In genomic region chr10:86849495-86849894, GRCh38 we compare ENCODE assay signal across 14 cellular contexts.
DNase-seq lines count a peak whose midpoint lies in the region; ATAC-seq, FAIRE-seq and TF ChIP-seq lines count a peak whose summit lies in the region.
"Had no signal": no experiment of that assay in that cellular context is flagged by ENCODE, and none has a peak within 500 bp of the region (broad histone marks: within the 10 kb centered on the region; RNA-seq: fewer than 3 reads in every experiment).

No MANE protein-coding gene starts in this region.

- in situ Hi-C loops in GM12878 (cut with MboI), result no loop called here

- POLR2A ChIA-PET in GM12878 (lab: Charles Lee), result interaction anchor here (0.7 to 1.1 kb wide), 4 partner anchors 13 to 74 kb away, joined by 3 to 6 read pairs (median 4); no protein-coding TSS in a partner anchor

- no peak for TF ChIP-seq POLR2A in GM12878 (IDR thresholded peaks at IDR 0.05; ENCODE audit: low read depth, low read length)

- intact Hi-C loops in GM12878 (cut with micrococcal nuclease; ENCODE audit: unreplicated experiment), result loop anchor here (5.0 kb wide), 1 partner anchor 87 kb away; no protein-coding TSS in a partner anchor
- intact Hi-C loops in pancreas (cut with DNase I), result no loop called here

- peak; percentile 77 to 85; a peak in 2 of 4 replicates for TF ChIP-seq EP300 in GM12878 (IDR thresholded peaks at IDR 0.05; ENCODE audit: borderline replicate concordance in 1 of 2, control insufficient read depth in 1 of 2, low read depth in 2 of 2, low read length in 2 of 2)

- CTCF ChIA-PET in GM12878 (lab: Yijun Ruan, JAX), result interaction anchor here (0.9 to 1.2 kb wide), 2 partner anchors 51 to 89 kb away, joined by 3 read pairs; no protein-coding TSS in a partner anchor

- H3K36me3 ChIP-seq in GM12878 (ENCODE audit: control insufficient read depth in 2 of 2, insufficient read depth in 2 of 2, low read length in 1 of 2) (peaks cover 8 to 12% of the 10 kb centered on the region in 2 experiments), pancreas (no peaks in the 10 kb centered on the region)

- H3K9me3 ChIP-seq in GM12878 (replicated peaks; ENCODE audit: control insufficient read depth, insufficient read depth, low read length) (no peaks in the 10 kb centered on the region; the same call in 1 of the 3 replicates), pancreas (no peaks in the 10 kb centered on the region)

- TF ChIP-seq RAD21 in GM12878 (IDR thresholded peaks at IDR 0.05; ENCODE audit: insufficient read depth, low read depth, low read length), result no peak

- no peak for TF ChIP-seq CTCF in GM12878 (IDR thresholded peaks at IDR 0.05 in 2 of 3, conservative IDR thresholded peaks at IDR 0.05 in 1 of 3; ENCODE audit: control insufficient read depth in 2 of 3, extremely low read depth in 1 of 3, insufficient read depth in 1 of 3, low read depth in 3 of 3, low read length in 3 of 3)
- no peak for TF ChIP-seq CTCF in pancreas (IDR thresholded peaks at IDR 0.05)

- H3K27ac ChIP-seq in GM12878 (ENCODE audit: control insufficient read depth, insufficient read depth) (no peak overlapping the region), pancreas (no peak overlapping the region), caudate nucleus (ENCODE audit: low read depth, low read length) (no peak overlapping the region)

- SMC1A ChIA-PET in GM12878 (lab: Charles Lee; ENCODE audit: uncharacterized antibody, unreplicated experiment), result interaction anchor here (1.0 to 1.5 kb wide), 3 partner anchors 9 to 51 kb away, joined by 3 to 4 read pairs (median 4); no protein-coding TSS in a partner anchor

- RAD21 ChIA-PET in GM12878 (lab: Charles Lee; ENCODE audit: unreplicated experiment), result no interaction called here

- peak; percentile 78 for ATAC-seq in GM18502 (IDR thresholded peaks at IDR 0.05; ENCODE audit: poor library complexity, unreplicated experiment)
- peak; percentile 75 for ATAC-seq in GM21381 (IDR thresholded peaks at IDR 0.05; ENCODE audit: unreplicated experiment)
- ATAC-seq in HG03045 (IDR thresholded peaks at IDR 0.05; ENCODE audit: unreplicated experiment), result peak; percentile 86
- peak; percentile 95 for ATAC-seq in GM12878
- no peak for ATAC-seq in HG02571 (IDR thresholded peaks at IDR 0.05; ENCODE audit: unreplicated experiment)
- no peak for ATAC-seq in pancreas

- BruUV-seq in GM12878 (replicated peaks; lab: Mats Ljungman, UMichigan), result no TSS peak

- H3K27me3 ChIP-seq in GM12878 (replicated peaks in 1 of 2; ENCODE audit: control insufficient read depth in 2 of 2, insufficient read depth in 2 of 2, low read length in 1 of 2), result no peaks in the 10 kb centered on the region
- H3K27me3 ChIP-seq in pancreas, result no peaks in the 10 kb centered on the region

- H3K4me2 ChIP-seq in GM12878 (ENCODE audit: control insufficient read depth, insufficient read depth), result peak overlapping the region; percentile 50; the same call in 1 of the 2 replicates

- H3K4me1 ChIP-seq in GM12878 (ENCODE audit: control insufficient read depth, insufficient read depth, low read length) (peaks cover 20% of the 10 kb centered on the region), pancreas (no peaks in the 10 kb centered on the region)

- DNase-seq in GM12878 (ENCODE audit: low read depth, low spot score) (peak; percentile 44), hepatic stellate cell (ENCODE audit: low spot score) (no peak), pancreas (no peak), caudate nucleus (lab: John Stamatoyannopoulos, UW) (no peak)
- DNase-seq: activated CD4-positive, alpha-beta T cell treated with anti-CD3 and anti-CD28 coated beads for 48 hours; activated T-cell treated with anti-CD3 and anti-CD28 coated beads, Interleukin-2, amount 50 U/mL, for 72 hours; aorta; DMS79; HCEC 1CT had no signal

- FAIRE-seq in GM12878 (lab: Jason Lieb, UNC) (peak; percentile 78), pancreas (lab: Jason Lieb, UNC) (no peak)
- FAIRE-seq: HTR-8/SVneo had no signal

- no peak overlapping the region for H3K4me3 ChIP-seq in GM12878
- no peak overlapping the region for H3K4me3 ChIP-seq in pancreas

- H3K79me2 ChIP-seq in GM12878 (ENCODE audit: control insufficient read depth, insufficient read depth, low read length), result no peaks in the 10 kb centered on the region

- no peaks in the 10 kb centered on the region for H4K20me1 ChIP-seq in GM12878 (ENCODE audit: control insufficient read depth, insufficient read depth)

- no peak overlapping the region for H2AFZ ChIP-seq in GM12878 (ENCODE audit: control insufficient read depth, low read depth, low read length)

- no peak overlapping the region for H3K9ac ChIP-seq in GM12878 (ENCODE audit: control insufficient read depth, insufficient read depth, low read length)

- WGBS in GM12878 (ENCODE audit: insufficient coverage, insufficient replicate concordance, low lambda C conversion rate, missing lambda C conversion rate), result 2% methylated on average over 3 of the region's 3 CpGs
- 77 to 79% methylated on average over 3 of the region's 3 CpGs for WGBS in pancreas, 2 donors

TF ChIP-seq in GM12878, 131 proteins besides CTCF, POLR2A, EP300 and RAD21 (continues in another document):
- TF ChIP-seq BRCA1 (IDR thresholded peaks at IDR 0.05; ENCODE audit: low read depth, low read length), result no peak
- no peak for TF ChIP-seq NRF1 (conservative IDR thresholded peaks at IDR 0.05; ENCODE audit: low read depth, low read length)
- TF ChIP-seq CBFB (IDR thresholded peaks at IDR 0.05; ENCODE audit: low read depth), result peak; percentile 74
- TF ChIP-seq MAX (IDR thresholded peaks at IDR 0.05; ENCODE audit: low read depth, low read length), result no peak
- peak; percentile 97 for TF ChIP-seq BCL11A (IDR thresholded peaks at IDR 0.05; ENCODE audit: low read depth, low read length)
- no peak for TF ChIP-seq SREBF2 (IDR thresholded peaks at IDR 0.05; ENCODE audit: low read length)
- no peak for TF ChIP-seq ZNF622 (IDR thresholded peaks at IDR 0.05)
- TF ChIP-seq PAX5 (IDR thresholded peaks at IDR 0.05; ENCODE audit: borderline replicate concordance, low read depth, low read length), result peak; percentile 73; the same call in 1 of the 2 replicates
- peak; percentile 84 for TF ChIP-seq MEF2B (IDR thresholded peaks at IDR 0.05; ENCODE audit: partially characterized antibody, poor library complexity, severe bottlenecking)
- peak; percentile 85 to 89 for TF ChIP-seq IKZF2 (IDR thresholded peaks at IDR 0.05)
- TF ChIP-seq MXI1 (IDR thresholded peaks at IDR 0.05; ENCODE audit: low read depth, low read length), result no peak
- TF ChIP-seq YBX1 (IDR thresholded peaks at IDR 0.05), result no peak
- TF ChIP-seq MLLT1 (IDR thresholded peaks at IDR 0.05), result no peak
- peak; percentile 33; the same call in 1 of the 2 replicates for TF ChIP-seq RELB (IDR thresholded peaks at IDR 0.05; ENCODE audit: low read depth)
- 0 out of 2 replicates have a peak, but pooled peaks have one; percentile 29 for TF ChIP-seq TCF7 (IDR thresholded peaks at IDR 0.05; ENCODE audit: borderline replicate concordance)
- no peak for TF ChIP-seq ZNF274 (IDR thresholded peaks at IDR 0.05; ENCODE audit: insufficient read depth, insufficient read length)

Comparison
In these comparisons a context has a peak if more than half of its experiments do, and no peak if none do; other contexts are left out.
1. ATAC-seq: peak in GM18502 (single experiment), GM21381 (single experiment), HG03045 (single experiment) and GM12878 (single experiment); none in HG02571 (single experiment) and pancreas (0 of 4).